18 cellular contexts compared by ENCODE assay signal in genomic region chr3:172159376-172159775, GRCh38.
DNase-seq lines count a peak whose midpoint lies in the region; ATAC-seq, FAIRE-seq and TF ChIP-seq lines count a peak whose summit lies in the region.
"Had no signal": no experiment of that assay in that cellular context is flagged by ENCODE, and none has a peak within 500 bp of the region (broad histone marks: within the 10 kb centered on the region; RNA-seq: fewer than 3 reads in every experiment).

No MANE protein-coding gene starts in this region.

- no peak for FAIRE-seq in astrocyte (lab: Jason Lieb, UNC)

- H3K36me3 Mint-ChIP-seq in astrocyte (ENCODE audit: low read depth, unreplicated experiment), result peaks cover 12% of the 10 kb centered on the region
- H3K36me3 Mint-ChIP-seq: activated naive CD4-positive, alpha-beta T cell treated with anti-CD3 and anti-CD28 coated beads, Interleukin-2, amount 10 ng/mL, durations not matched to agents 7 days and 5 days had no signal

- peak overlapping the region; percentile 80 for H3K27ac Mint-ChIP-seq in astrocyte (ENCODE audit: unreplicated experiment)
- H3K27ac Mint-ChIP-seq: activated CD8-positive, alpha-beta T cell treated with anti-CD3 and anti-CD28 coated beads for 36 hours; activated naive CD4-positive, alpha-beta T cell treated with anti-CD3 and anti-CD28 coated beads, Interleukin-2, amount 10 ng/mL, durations not matched to agents 7 days and 5 days had no signal

- H2AK5ac ChIP-seq in mesenchymal stem cell (ENCODE audit: low read length, severe bottlenecking), result no peak overlapping the region

- no peak overlapping the region for H3K4me3 Mint-ChIP-seq in astrocyte (ENCODE audit: unreplicated experiment)
- H3K4me3 Mint-ChIP-seq: activated CD8-positive, alpha-beta T cell treated with anti-CD3 and anti-CD28 coated beads for 36 hours; activated naive CD4-positive, alpha-beta T cell treated with anti-CD3 and anti-CD28 coated beads, Interleukin-2, amount 10 ng/mL, durations not matched to agents 7 days and 5 days had no signal

- TF ChIP-seq CTCF in cardiac muscle cell (IDR thresholded peaks at IDR 0.05; ENCODE audit: low read depth, low read length) (no peak), right atrium auricular region (IDR thresholded peaks at IDR 0.05) (no peak), astrocyte (IDR thresholded peaks at IDR 0.05; ENCODE audit: insufficient read depth, low read depth, low read length) (no peak), tibial artery (IDR thresholded peaks at IDR 0.05) (no peak)

- DNase-seq in cardiac muscle cell (ENCODE audit: low read depth in 1 of 2, low spot score in 1 of 2) (no peak), right atrium auricular region (ENCODE audit: low spot score) (no peak), astrocyte (ENCODE audit: low read depth) (peak; percentile 63), mesenchymal stem cell (no peak), tibial artery (no peak), hypothalamus (lab: John Stamatoyannopoulos, UW) (no peak), NCI-H526 treated with DMSO at 0.1 percent for 48 hours (lab: John Stamatoyannopoulos, UW) (no peak)
- DNase-seq: activated CD8-positive, alpha-beta T cell treated with anti-CD3 and anti-CD28 coated beads for 36 hours; activated naive CD4-positive, alpha-beta T cell treated with anti-CD3 and anti-CD28 coated beads, Interleukin-2, amount 10 ng/mL, durations not matched to agents 7 days and 5 days; effector memory CD4-positive, alpha-beta T cell; glutamatergic neuron; NCI-H1105; NCI-H2029 treated with DMSO at 0.1 percent for 48 hours; NK-92 treated with Interleukin-12 subunit alpha and Interleukin-12 subunit beta, amount 100 ng/mL, for 24 hours; stimulated activated CD4-positive, alpha-beta T cell treated with anti-CD3 and anti-CD28 coated beads, Interleukin-4, amount 100 ng/mL, for 4 hours; T1000 had no signal

- no peak overlapping the region for H2BK12ac ChIP-seq in mesenchymal stem cell (ENCODE audit: low read length in 2 of 2)

- H3K4me1 ChIP-seq in cardiac muscle cell (ENCODE audit: low read depth) (peaks cover 24% of the 10 kb centered on the region), right atrium auricular region (peaks cover 0 to 39% of the 10 kb centered on the region in 2 donors), astrocyte (ENCODE audit: insufficient read depth, low read length) (peaks cover 47% of the 10 kb centered on the region), mesenchymal stem cell (ENCODE audit: control insufficient read depth, insufficient read depth, low read depth, low read length) (peaks cover 12% of the 10 kb centered on the region), tibial artery (peaks cover 0 to 79% (median 38%) of the 10 kb centered on the region in 4 donors)

- no peak overlapping the region for H3K4ac ChIP-seq in mesenchymal stem cell (ENCODE audit: low read depth in 1 of 2, low read length in 2 of 2)

- peaks cover 81% of the 10 kb centered on the region for H3K4me1 Mint-ChIP-seq in astrocyte (ENCODE audit: low read depth, unreplicated experiment)
- H3K4me1 Mint-ChIP-seq: activated naive CD4-positive, alpha-beta T cell treated with anti-CD3 and anti-CD28 coated beads, Interleukin-2, amount 10 ng/mL, durations not matched to agents 7 days and 5 days had no signal

- H3K4me2 ChIP-seq in astrocyte (ENCODE audit: low read length) (peak overlapping the region; percentile 50), mesenchymal stem cell (ENCODE audit: low read length, poor library complexity, severe bottlenecking) (no peak overlapping the region)

- no peak overlapping the region for H3K14ac ChIP-seq in mesenchymal stem cell (ENCODE audit: low read length in 2 of 2)

- H2BK15ac ChIP-seq in mesenchymal stem cell (ENCODE audit: low read depth, poor library complexity, severe bottlenecking), result no peak overlapping the region

- peaks cover 99% of the 10 kb centered on the region for H3K79me2 ChIP-seq in astrocyte (ENCODE audit: insufficient read depth, low read length)

- H3K27me3 ChIP-seq in cardiac muscle cell, result no peaks in the 10 kb centered on the region
- H3K27me3 ChIP-seq in right atrium auricular region, result no peaks in the 10 kb centered on the region
- H3K27me3 ChIP-seq in astrocyte (ENCODE audit: insufficient read depth, low read length), result no peaks in the 10 kb centered on the region
- no peaks in the 10 kb centered on the region for H3K27me3 ChIP-seq in mesenchymal stem cell (ENCODE audit: control insufficient read depth in 1 of 2, insufficient read depth in 1 of 2, low read length in 2 of 2)
- no peaks in the 10 kb centered on the region for H3K27me3 ChIP-seq in tibial artery
- H3K27me3 ChIP-seq: esophagus muscularis mucosa had no signal

- H3K18ac ChIP-seq in mesenchymal stem cell (ENCODE audit: low read depth in 1 of 2, low read length in 2 of 2), result no peak overlapping the region

- peak overlapping the region; percentile 74 for H3K27ac ChIP-seq in cardiac muscle cell
- peak overlapping the region in 1 of 2 donors; percentile 39 for H3K27ac ChIP-seq in right atrium auricular region
- H3K27ac ChIP-seq in astrocyte (ENCODE audit: low read depth, low read length), result peak overlapping the region; percentile 17
- no peak overlapping the region for H3K27ac ChIP-seq in mesenchymal stem cell (ENCODE audit: low read length, poor library complexity, severe bottlenecking)
- peak overlapping the region; percentile 54 to 65 for H3K27ac ChIP-seq in tibial artery

- H3K9me3 ChIP-seq in cardiac muscle cell (ENCODE audit: low read depth), result no peaks in the 10 kb centered on the region
- H3K9me3 ChIP-seq in right atrium auricular region, result no peaks in the 10 kb centered on the region
- no peaks in the 10 kb centered on the region for H3K9me3 ChIP-seq in astrocyte (ENCODE audit: insufficient read depth, low read depth, low read length)
- H3K9me3 ChIP-seq in mesenchymal stem cell (ENCODE audit: control insufficient read depth, low read length), result no peaks in the 10 kb centered on the region
- no peaks in the 10 kb centered on the region for H3K9me3 ChIP-seq in tibial artery
- H3K9me3 ChIP-seq: esophagus muscularis mucosa had no signal

- H4K20me1 ChIP-seq in astrocyte (ENCODE audit: insufficient read depth, low read length), result peaks cover 49% of the 10 kb centered on the region

- H3K9me3 Mint-ChIP-seq in astrocyte (ENCODE audit: unreplicated experiment), result no peaks in the 10 kb centered on the region
- H3K9me3 Mint-ChIP-seq: activated CD8-positive, alpha-beta T cell treated with anti-CD3 and anti-CD28 coated beads for 36 hours; activated naive CD4-positive, alpha-beta T cell treated with anti-CD3 and anti-CD28 coated beads, Interleukin-2, amount 10 ng/mL, durations not matched to agents 7 days and 5 days had no signal

- H3K4me3 ChIP-seq in cardiac muscle cell, result no peak overlapping the region
- H3K4me3 ChIP-seq in right atrium auricular region, result no peak overlapping the region
- H3K4me3 ChIP-seq in astrocyte (ENCODE audit: insufficient read depth, low read depth, low read length), result no peak overlapping the region
- no peak overlapping the region for H3K4me3 ChIP-seq in mesenchymal stem cell (ENCODE audit: insufficient read depth in 1 of 2, low read depth in 1 of 2, low read length in 2 of 2)
- H3K4me3 ChIP-seq in tibial artery, result no peak overlapping the region
- H3K4me3 ChIP-seq: esophagus muscularis mucosa had no signal

- H4K91ac ChIP-seq in mesenchymal stem cell (ENCODE audit: low read length), result no peak overlapping the region

- H2BK120ac ChIP-seq in mesenchymal stem cell (ENCODE audit: low read depth, low read length), result no peak overlapping the region

- no peak overlapping the region for H4K8ac ChIP-seq in mesenchymal stem cell (ENCODE audit: low read length)

- H3K79me1 ChIP-seq in mesenchymal stem cell (replicated peaks; ENCODE audit: low read length, poor library complexity, severe bottlenecking), result peaks cover 3% of the 10 kb centered on the region

- ATAC-seq in HG02571 (IDR thresholded peaks at IDR 0.05; ENCODE audit: unreplicated experiment), result no peak
- ATAC-seq: activated CD8-positive, alpha-beta T cell treated with anti-CD3 and anti-CD28 coated beads for 36 hours had no signal

- H2AFZ ChIP-seq in astrocyte (ENCODE audit: low read depth, low read length) (no peak overlapping the region), mesenchymal stem cell (ENCODE audit: low read depth, low read length) (no peak overlapping the region)

- intact Hi-C loops in tibial artery (cut with DNase I; ENCODE audit: low total_unique reads), result no loop called here

- H3K36me3 ChIP-seq in cardiac muscle cell, result no peaks in the 10 kb centered on the region
- no peaks in the 10 kb centered on the region for H3K36me3 ChIP-seq in right atrium auricular region
- no peaks in the 10 kb centered on the region for H3K36me3 ChIP-seq in astrocyte (ENCODE audit: insufficient read depth, low read length)
- H3K36me3 ChIP-seq in mesenchymal stem cell (ENCODE audit: control insufficient read depth in 1 of 2, insufficient read depth in 2 of 2, low read depth in 1 of 2, low read length in 2 of 2), result peaks cover 4 to 9% of the 10 kb centered on the region in 2 experiments
- no peaks in the 10 kb centered on the region for H3K36me3 ChIP-seq in tibial artery
- H3K36me3 ChIP-seq: esophagus muscularis mucosa had no signal

- no CpG with 5 or more reads among the region's 1 CpG for WGBS in mesenchymal stem cell

- H3K9ac ChIP-seq in astrocyte (ENCODE audit: low read length) (peak overlapping the region; percentile 9), mesenchymal stem cell (ENCODE audit: low read length) (peak overlapping the region; percentile 30)

- H3K23ac ChIP-seq in mesenchymal stem cell (ENCODE audit: low read length in 2 of 2), result no peak overlapping the region

- H2BK5ac ChIP-seq in mesenchymal stem cell (ENCODE audit: low read depth, low read length, poor library complexity, severe bottlenecking), result no peak overlapping the region

- no peaks in the 10 kb centered on the region for H3K27me3 Mint-ChIP-seq in astrocyte (ENCODE audit: low read depth, unreplicated experiment)
- H3K27me3 Mint-ChIP-seq: activated CD8-positive, alpha-beta T cell treated with anti-CD3 and anti-CD28 coated beads for 36 hours; activated naive CD4-positive, alpha-beta T cell treated with anti-CD3 and anti-CD28 coated beads, Interleukin-2, amount 10 ng/mL, durations not matched to agents 7 days and 5 days had no signal
